In genomic region chr4:140971077-140971792, GRCh38 we compare ENCODE assay signal across 19 cellular contexts.
"Had no signal": no experiment of that assay in that cellular context is flagged by ENCODE, and none has a peak within 500 bp of the region (broad histone marks: within the 10 kb centered on the region; RNA-seq: fewer than 3 reads in every experiment).

No MANE protein-coding gene starts in this region.

- FAIRE-seq: endothelial cell of umbilical vein had no signal

- H3K36me3 ChIP-seq: breast epithelium, upper lobe of left lung had no signal

- H3K27ac Mint-ChIP-seq: activated CD4-positive, alpha-beta memory T cell treated with anti-CD3 and anti-CD28 coated beads, Interleukin-2, amount 10 ng/mL, durations not matched to agents 7 days and 5 days; activated T-helper 1 cell treated with anti-CD3 and anti-CD28 coated beads, Interleukin-12 subunit alpha, Interleukin-12 subunit beta, Interleukin-2, Interleukin-4 antibody, amounts not matched to agents 30 ng/mL and 10 ng/mL and 1 ng/mL, durations not matched to agents 14 hours and 24 hours and 36 hours; immature natural killer cell; natural killer cell; progenitor cell of endocrine pancreas had no signal

- DNase-seq: activated CD4-positive, alpha-beta memory T cell treated with anti-CD3 and anti-CD28 coated beads, Interleukin-2, amount 10 ng/mL, durations not matched to agents 7 days and 5 days; activated CD4-positive, alpha-beta T cell treated with anti-CD3 and anti-CD28 coated beads for 1 hour; activated CD8-positive, alpha-beta memory T cell treated with anti-CD3 and anti-CD28 coated beads, Interleukin-2, amount 50 U/mL, for 48 hours; activated naive CD4-positive, alpha-beta T cell; aorta; hippocampal formation; immature natural killer cell; left colon; mammary epithelial cell; mucosa of descending colon; natural killer cell; nucleus accumbens; stimulated activated naive CD4-positive, alpha-beta T cell; upper lobe of left lung had no signal

- H3K4me3 ChIP-seq: breast epithelium, mucosa of descending colon, upper lobe of left lung had no signal

- H3K9me3 ChIP-seq: breast epithelium, mucosa of descending colon, upper lobe of left lung had no signal

- H3K4me1 ChIP-seq: breast epithelium, upper lobe of left lung had no signal

- H3K27me3 Mint-ChIP-seq: activated CD4-positive, alpha-beta memory T cell treated with anti-CD3 and anti-CD28 coated beads, Interleukin-2, amount 10 ng/mL, durations not matched to agents 7 days and 5 days; progenitor cell of endocrine pancreas had no signal

- H3K9me3 Mint-ChIP-seq: activated CD4-positive, alpha-beta memory T cell treated with anti-CD3 and anti-CD28 coated beads, Interleukin-2, amount 10 ng/mL, durations not matched to agents 7 days and 5 days; activated T-helper 1 cell treated with anti-CD3 and anti-CD28 coated beads, Interleukin-12 subunit alpha, Interleukin-12 subunit beta, Interleukin-2, Interleukin-4 antibody, amounts not matched to agents 30 ng/mL and 10 ng/mL and 1 ng/mL, durations not matched to agents 14 hours and 24 hours and 36 hours had no signal

- H3K27ac ChIP-seq: breast epithelium, upper lobe of left lung had no signal

- H3K36me3 Mint-ChIP-seq: immature natural killer cell, natural killer cell had no signal

- H3K27me3 ChIP-seq: breast epithelium, upper lobe of left lung had no signal

- H3K4me1 Mint-ChIP-seq: activated CD4-positive, alpha-beta memory T cell treated with anti-CD3 and anti-CD28 coated beads, Interleukin-2, amount 10 ng/mL, durations not matched to agents 7 days and 5 days; immature natural killer cell; natural killer cell had no signal

- ATAC-seq: left colon, mucosa of descending colon, sciatic nerve had no signal

- H3K4me3 Mint-ChIP-seq: activated CD4-positive, alpha-beta memory T cell treated with anti-CD3 and anti-CD28 coated beads, Interleukin-2, amount 10 ng/mL, durations not matched to agents 7 days and 5 days; activated T-helper 1 cell treated with anti-CD3 and anti-CD28 coated beads, Interleukin-12 subunit alpha, Interleukin-12 subunit beta, Interleukin-2, Interleukin-4 antibody, amounts not matched to agents 30 ng/mL and 10 ng/mL and 1 ng/mL, durations not matched to agents 14 hours and 24 hours and 36 hours; immature natural killer cell; natural killer cell had no signal
